33 cellular contexts compared by ENCODE assay signal in genomic region chr12:2668816-2669215, GRCh38.
"Had no signal": no experiment of that assay in that cellular context is flagged by ENCODE, and none has a peak within 500 bp of the region (broad histone marks: within the 10 kb centered on the region; RNA-seq: fewer than 3 reads in every experiment).

No MANE protein-coding gene starts in this region.

- H3K9me3 ChIP-seq: esophagus squamous epithelium, heart right ventricle, left ventricle myocardium inferior, neutrophil, pancreas, prostate gland, SK-N-SH, suprapubic skin, tibial artery, vagina had no signal

- H3K4me3 Mint-ChIP-seq: activated CD4-positive, alpha-beta T cell treated with anti-CD3 and anti-CD28 coated beads, Interleukin-2, amount 10 ng/mL, durations not matched to agents 7 days and 5 days; activated CD8-positive, alpha-beta T cell treated with anti-CD3 and anti-CD28 coated beads, Interleukin-2, amount 10 ng/mL, durations not matched to agents 7 days and 5 days; activated T-cell treated with anti-CD3 and anti-CD28 coated beads, Interleukin-2, amount 50 U/mL, for 24 hours; activated T-helper 17 cell treated with anti-CD3 and anti-CD28 coated beads, Interleukin-2, amount 50 U/mL, for 72 hours; naive B cell; nephron progenitor cell; stimulated activated memory B cell treated with anti-CD40 and anti-IgM and Interleukin-4, amounts not matched to agents 10 μg/mL and 1 μg/mL and 100 μg/mL, for 72 hours; T-helper 17 cell had no signal

- H3K27ac ChIP-seq: esophagus squamous epithelium, heart right ventricle, left ventricle myocardium inferior, neutrophil, pancreas, prostate gland, skin epidermis, suprapubic skin, tibial artery, vagina, WERI-Rb-1 had no signal

- H3K9ac ChIP-seq: SK-N-SH had no signal

- FAIRE-seq: pancreas had no signal

- H3K4me3 ChIP-seq: esophagus squamous epithelium, heart right ventricle, left ventricle myocardium inferior, lung, pancreas, prostate gland, skin epidermis, suprapubic skin, tibial artery, vagina had no signal

- H3K4me1 Mint-ChIP-seq: activated CD4-positive, alpha-beta T cell treated with anti-CD3 and anti-CD28 coated beads, Interleukin-2, amount 10 ng/mL, durations not matched to agents 7 days and 5 days; activated T-helper 17 cell treated with anti-CD3 and anti-CD28 coated beads, Interleukin-2, amount 50 U/mL, for 72 hours; naive B cell; stimulated activated memory B cell treated with anti-CD40 and anti-IgM and Interleukin-4, amounts not matched to agents 10 μg/mL and 1 μg/mL and 100 μg/mL, for 72 hours; T-helper 17 cell had no signal

- H3K27me3 Mint-ChIP-seq: activated CD4-positive, alpha-beta T cell treated with anti-CD3 and anti-CD28 coated beads, Interleukin-2, amount 10 ng/mL, durations not matched to agents 7 days and 5 days; activated T-cell treated with anti-CD3 and anti-CD28 coated beads, Interleukin-2, amount 50 U/mL, for 24 hours; activated T-helper 17 cell treated with anti-CD3 and anti-CD28 coated beads, Interleukin-2, amount 50 U/mL, for 72 hours; naive B cell; stimulated activated memory B cell treated with anti-CD40 and anti-IgM and Interleukin-4, amounts not matched to agents 10 μg/mL and 1 μg/mL and 100 μg/mL, for 72 hours; T-helper 17 cell had no signal

- H3K36me3 Mint-ChIP-seq: naive B cell; stimulated activated memory B cell treated with anti-CD40 and anti-IgM and Interleukin-4, amounts not matched to agents 10 μg/mL and 1 μg/mL and 100 μg/mL, for 72 hours had no signal

- H3K9me3 Mint-ChIP-seq: activated CD4-positive, alpha-beta T cell treated with anti-CD3 and anti-CD28 coated beads, Interleukin-2, amount 10 ng/mL, durations not matched to agents 7 days and 5 days; activated T-cell treated with anti-CD3 and anti-CD28 coated beads, Interleukin-2, amount 50 U/mL, for 24 hours; activated T-helper 17 cell treated with anti-CD3 and anti-CD28 coated beads, Interleukin-2, amount 50 U/mL, for 72 hours; naive B cell; nephron progenitor cell; stimulated activated memory B cell treated with anti-CD40 and anti-IgM and Interleukin-4, amounts not matched to agents 10 μg/mL and 1 μg/mL and 100 μg/mL, for 72 hours had no signal

- H3K27ac Mint-ChIP-seq: activated CD4-positive, alpha-beta T cell treated with anti-CD3 and anti-CD28 coated beads, Interleukin-2, amount 10 ng/mL, durations not matched to agents 7 days and 5 days; activated CD8-positive, alpha-beta T cell treated with anti-CD3 and anti-CD28 coated beads, Interleukin-2, amount 10 ng/mL, durations not matched to agents 7 days and 5 days; activated T-cell treated with anti-CD3 and anti-CD28 coated beads, Interleukin-2, amount 50 U/mL, for 24 hours; activated T-helper 17 cell treated with anti-CD3 and anti-CD28 coated beads, Interleukin-2, amount 50 U/mL, for 72 hours; naive B cell; stimulated activated memory B cell treated with anti-CD40 and anti-IgM and Interleukin-4, amounts not matched to agents 10 μg/mL and 1 μg/mL and 100 μg/mL, for 72 hours; T-helper 17 cell had no signal

- DNase-seq: activated CD4-positive, alpha-beta T cell treated with anti-CD3 and anti-CD28 coated beads for 1 hour; activated CD4-positive, alpha-beta T cell treated with anti-CD3 and anti-CD28 coated beads, Interleukin-2, amount 10 ng/mL, durations not matched to agents 7 days and 5 days; activated CD8-positive, alpha-beta T cell treated with anti-CD3 and anti-CD28 coated beads, Interleukin-2, amount 10 ng/mL, durations not matched to agents 7 days and 5 days; activated gamma-delta T cell treated with Interleukin-2 at 50 U/mL for 16 hours; activated naive CD4-positive, alpha-beta T cell treated with anti-CD3 and anti-CD28 coated beads, Interleukin-2, amount 50 U/mL, for 16 hours; activated T-cell treated with anti-CD3 and anti-CD28 coated beads, Interleukin-2, amount 50 U/mL, for 24 hours; amniotic stem cell; caudate nucleus; esophagus squamous epithelium; foreskin melanocyte; heart right ventricle; left ventricle myocardium inferior; naive B cell; nephron progenitor cell; pancreas; retina; SK-N-SH; stimulated activated CD4-positive, alpha-beta T cell treated with anti-CD3 and anti-CD28 coated beads, Interleukin-4, amount 100 ng/mL, for 4 hours; stimulated activated CD8-positive, alpha-beta memory T cell treated with anti-CD3 and anti-CD28 coated beads, Interleukin-4, amount 100 ng/mL, for 48 hours; SW 1271; T-helper 17 cell; T1000; WERI-Rb-1 had no signal

- ATAC-seq: activated CD8-positive, alpha-beta T cell treated with anti-CD3 and anti-CD28 coated beads, Interleukin-2, amount 10 ng/mL, durations not matched to agents 7 days and 5 days; activated T-helper 17 cell treated with anti-CD3 and anti-CD28 coated beads, Interleukin-2, amount 50 U/mL, for 72 hours; heart right ventricle; pancreas; sciatic nerve; stimulated activated memory B cell treated with anti-CD40 and anti-IgM and Interleukin-4, amounts not matched to agents 10 μg/mL and 1 μg/mL and 100 μg/mL, for 72 hours; T-helper 17 cell had no signal

- H3K36me3 ChIP-seq: neutrophil, pancreas, prostate gland, WERI-Rb-1 had no signal

- H3K4me1 ChIP-seq: esophagus squamous epithelium, heart right ventricle, left ventricle myocardium inferior, pancreas, prostate gland, suprapubic skin, tibial artery, vagina had no signal

- H3K9me2 ChIP-seq: SK-N-SH had no signal

- H3K4me2 ChIP-seq: SK-N-SH had no signal

- H3K27me3 ChIP-seq: esophagus squamous epithelium, heart right ventricle, neutrophil, pancreas, suprapubic skin, tibial artery, vagina had no signal
